ENCODE assay signal across 8 cellular contexts in genomic region chr10:81532403-81532802, GRCh38.
"Had no signal": no experiment of that assay in that cellular context is flagged by ENCODE, and none has a peak within 500 bp of the region (broad histone marks: within the 10 kb centered on the region; RNA-seq: fewer than 3 reads in every experiment).

No MANE protein-coding gene starts in this region.

- H3K4me3 ChIP-seq: HAP-1 had no signal

- H3K4me2 ChIP-seq: KMS-11 had no signal

- H3K4me1 Mint-ChIP-seq: IgD-negative memory B cell had no signal

- H3K27ac ChIP-seq: KMS-11 had no signal

- DNase-seq: GOT3, H7, HFFc6, KBM-7 had no signal

- H3K36me3 Mint-ChIP-seq: IgD-negative memory B cell had no signal

- H3K36me3 ChIP-seq: HAP-1 had no signal

- ATAC-seq: HCT116 had no signal

- H3K27me3 Mint-ChIP-seq: IgD-negative memory B cell had no signal

- H3K27ac Mint-ChIP-seq: HFFc6, IgD-negative memory B cell had no signal

- H3K4me1 ChIP-seq: HAP-1 had no signal

- H3K4me3 Mint-ChIP-seq: HFFc6, IgD-negative memory B cell had no signal
